ENCODE assay signal across 9 cellular contexts in genomic region chr1:41810446-41810845, GRCh38.
DNase-seq lines count a peak whose midpoint lies in the region; ATAC-seq, FAIRE-seq and TF ChIP-seq lines count a peak whose summit lies in the region.
"Had no signal": no experiment of that assay in that cellular context is flagged by ENCODE, and none has a peak within 500 bp of the region (broad histone marks: within the 10 kb centered on the region; RNA-seq: fewer than 3 reads in every experiment).

No MANE protein-coding gene starts in this region.

- CTCF ChIA-PET in OCI-LY7 (lab: Charles Lee; ENCODE audit: unreplicated experiment) = interaction anchor here (0.6 kb wide), 1 partner anchor 1401 kb away, joined by 4 read pairs; no protein-coding TSS in a partner anchor

- no TSS peak for BruUV-seq in OCI-LY7 (replicated peaks; lab: Mats Ljungman, UMichigan)

- FAIRE-seq in GM19239 (lab: Jason Lieb, UNC) = peak; percentile 76

- H3K36me3 ChIP-seq in OCI-LY7 (ENCODE audit: insufficient read depth, low read length) (no peaks in the 10 kb centered on the region), ascending aorta (no peaks in the 10 kb centered on the region)

- H3K27ac ChIP-seq in OCI-LY7 (ENCODE audit: low read depth, low read length, poor library complexity, severe bottlenecking) = no peak overlapping the region
- H3K27ac ChIP-seq in ascending aorta = no peak overlapping the region

- no peak overlapping the region for H3K4me3 Mint-ChIP-seq in neural crest cell

- H3K4me3 ChIP-seq in OCI-LY7 (ENCODE audit: low read depth, low read length, poor library complexity, severe bottlenecking) = no peak overlapping the region
- H3K4me3 ChIP-seq in astrocyte of the spinal cord (ENCODE audit: low read depth, low read length) = no peak overlapping the region
- H3K4me3 ChIP-seq in ascending aorta = no peak overlapping the region

- peaks cover 5% of the 10 kb centered on the region for H3K4me1 Mint-ChIP-seq in neural crest cell

- H3K79me2 ChIP-seq in OCI-LY7 (ENCODE audit: insufficient read depth, low read depth, low read length) = no peaks in the 10 kb centered on the region

- H3K9me3 Mint-ChIP-seq in neural crest cell = no peaks in the 10 kb centered on the region
- H3K9me3 Mint-ChIP-seq: activated naive CD4-positive, alpha-beta T cell treated with anti-CD3 and anti-CD28 coated beads, Interleukin-2, amount 50 U/mL, for 24 hours had no signal

- TF ChIP-seq CTCF in OCI-LY7 (conservative IDR thresholded peaks at IDR 0.05; ENCODE audit: low read length) (no peak), astrocyte of the spinal cord (IDR thresholded peaks at IDR 0.05; ENCODE audit: low read depth, low read length) (peak; percentile 12), neural crest cell (conservative IDR thresholded peaks at IDR 0.05) (no peak), ascending aorta (IDR thresholded peaks at IDR 0.05) (no peak)

- H2AFZ ChIP-seq in OCI-LY7 (ENCODE audit: low read length) = no peak overlapping the region

- no peaks in the 10 kb centered on the region for H3K36me3 Mint-ChIP-seq in neural crest cell (ENCODE audit: low read depth)

- no peak overlapping the region for H3K27ac Mint-ChIP-seq in neural crest cell (ENCODE audit: unreplicated experiment)

- intact Hi-C loops in OCI-LY7 (cut with micrococcal nuclease; ENCODE audit: unreplicated experiment) = no loop called here
- intact Hi-C loops in ascending aorta (cut with DNase I) = no loop called here

- POLR2A ChIA-PET in OCI-LY7 (lab: Charles Lee) = no interaction called here

- H3K4me1 ChIP-seq in OCI-LY7 (ENCODE audit: insufficient read depth, low read length, poor library complexity, severe bottlenecking) (no peaks in the 10 kb centered on the region), ascending aorta (peaks cover 0 to 5% of the 10 kb centered on the region in 2 donors)

- DNase-seq in GM19239 (ENCODE audit: insufficient read length, low spot score) (peak; percentile 37), OCI-LY7 (ENCODE audit: low spot score) (peak; percentile 46), astrocyte of the spinal cord (ENCODE audit: low read depth, low spot score) (peak; percentile 64), neural crest cell (ENCODE audit: low read depth, low spot score) (peak; percentile 29), anterior cingulate cortex (lab: John Stamatoyannopoulos, UW) (no peak), ascending aorta (ENCODE audit: low spot score in 2 of 2) (no peak)

- H3K27me3 ChIP-seq in ascending aorta = no peaks in the 10 kb centered on the region

- ATAC-seq in GM19395 (IDR thresholded peaks at IDR 0.05; ENCODE audit: unreplicated experiment) (no peak), HG03342 (IDR thresholded peaks at IDR 0.05; ENCODE audit: unreplicated experiment) (no peak)

- H3K9me3 ChIP-seq in OCI-LY7 (ENCODE audit: low read length) (no peaks in the 10 kb centered on the region), ascending aorta (no peaks in the 10 kb centered on the region)

- no peaks in the 10 kb centered on the region for H3K9me2 ChIP-seq in OCI-LY7 (ENCODE audit: insufficient read depth, low read length)

- in situ Hi-C loops in astrocyte of the spinal cord (cut with HindIII; ENCODE audit: low sequenced_read_pairs) = no loop called here

- no peaks in the 10 kb centered on the region for H3K27me3 Mint-ChIP-seq in neural crest cell (ENCODE audit: low read depth)
- H3K27me3 Mint-ChIP-seq: activated naive CD4-positive, alpha-beta T cell treated with anti-CD3 and anti-CD28 coated beads, Interleukin-2, amount 50 U/mL, for 24 hours had no signal

- H3K4me2 ChIP-seq in OCI-LY7 (ENCODE audit: low read length) = no peak overlapping the region

- H4K20me1 ChIP-seq in OCI-LY7 (ENCODE audit: insufficient read depth, low read length) = no peaks in the 10 kb centered on the region

Comparison
In these comparisons a context has a peak if more than half of its experiments do, and no peak if none do; other contexts are left out.
1. DNase-seq: peak in GM19239 (single experiment), OCI-LY7 (single experiment), astrocyte of the spinal cord (single experiment) and neural crest cell (single experiment); none in anterior cingulate cortex (0 of 58) and ascending aorta (0 of 2).